ENCODE assay signal across 1 cellular context in genomic region chr11:35041070-35041554, GRCh38.
TF ChIP-seq lines count a peak whose summit lies in the region.

No MANE protein-coding gene starts in this region.

TF ChIP-seq in K562, 482 proteins besides CTCF, POLR2A, EP300 and RAD21 (continued from another document):
- TF ChIP-seq TOE1 (IDR thresholded peaks at IDR 0.05; ENCODE audit: borderline replicate concordance), result no peak
- no peak for TF ChIP-seq TOE1 (CRISPR knock-in tag; IDR thresholded peaks at IDR 0.05; ENCODE audit: borderline replicate concordance, low read depth)
- TF ChIP-seq MAFF (IDR thresholded peaks at IDR 0.05; ENCODE audit: low read length), result peak; percentile 14; the same call in 1 of the 2 replicates
- TF ChIP-seq KAT7 (CRISPR knock-in tag; IDR thresholded peaks at IDR 0.05; ENCODE audit: borderline replicate concordance), result no peak
- peak in 1 of 3 experiments; percentile 23; a peak in 1 of 6 replicates for TF ChIP-seq ZBTB11 (CRISPR knock-in tag; IDR thresholded peaks at IDR 0.05)
- TF ChIP-seq MAFG (tag; conservative IDR thresholded peaks at IDR 0.05), result peak; percentile 57; the same call in 1 of the 2 replicates
- TF ChIP-seq ZNF311 (CRISPR knock-in tag; IDR thresholded peaks at IDR 0.05), result no peak
TF ChIP-seq in K562: peak in this region for 7.
